In genomic region chr18:69071680-69072079, GRCh38 we compare ENCODE assay signal across 38 cellular contexts.
"Had no signal": no experiment of that assay in that cellular context is flagged by ENCODE, and none has a peak within 500 bp of the region (broad histone marks: within the 10 kb centered on the region; RNA-seq: fewer than 3 reads in every experiment).

No MANE protein-coding gene starts in this region.

- H3K36me3 Mint-ChIP-seq: activated CD4-positive, alpha-beta memory T cell treated with anti-CD3 and anti-CD28 coated beads for 36 hours; activated CD8-positive, alpha-beta memory T cell treated with anti-CD3 and anti-CD28 coated beads, Interleukin-2, amount 10 ng/mL, durations not matched to agents 7 days and 5 days; activated naive CD4-positive, alpha-beta T cell treated with anti-CD3 and anti-CD28 coated beads, Interleukin-2, amount 10 ng/mL, durations not matched to agents 7 days and 5 days; activated naive CD4-positive, alpha-beta T cell treated with anti-CD3 and anti-CD28 coated beads, Interleukin-2, amount 50 U/mL, for 24 hours; activated naive CD8-positive, alpha-beta T cell; activated naive CD8-positive, alpha-beta T cell treated with anti-CD3 and anti-CD28 coated beads, Interleukin-2, amount 10 ng/mL, durations not matched to agents 7 days and 5 days; brain had no signal

- H3K27me3 ChIP-seq: ascending aorta, cardiac muscle cell had no signal

- H3K27ac ChIP-seq: ascending aorta, cardiac muscle cell, VCaP had no signal

- ATAC-seq: activated CD8-positive, alpha-beta memory T cell treated with anti-CD3 and anti-CD28 coated beads, Interleukin-2, amount 10 ng/mL, durations not matched to agents 7 days and 5 days; activated CD8-positive, alpha-beta T cell treated with anti-CD3 and anti-CD28 coated beads for 36 hours; activated naive CD8-positive, alpha-beta T cell treated with anti-CD3 and anti-CD28 coated beads, Interleukin-2, amount 50 U/mL, for 24 hours had no signal

- H3K4me3 Mint-ChIP-seq: activated B cell treated with CpG ODN at 0.5 μM for 24 hours; activated CD4-positive, alpha-beta memory T cell treated with anti-CD3 and anti-CD28 coated beads for 36 hours; activated CD4-positive, alpha-beta T cell treated with anti-CD3 and anti-CD28 coated beads, Interleukin-2, amount 10 ng/mL, durations not matched to agents 24 days and 14 days; activated CD8-positive, alpha-beta memory T cell treated with anti-CD3 and anti-CD28 coated beads, Interleukin-2, amount 10 ng/mL, durations not matched to agents 7 days and 5 days; activated CD8-positive, alpha-beta T cell treated with anti-CD3 and anti-CD28 coated beads for 36 hours; activated naive CD4-positive, alpha-beta T cell treated with anti-CD3 and anti-CD28 coated beads, Interleukin-2, amount 10 ng/mL, durations not matched to agents 7 days and 5 days; activated naive CD4-positive, alpha-beta T cell treated with anti-CD3 and anti-CD28 coated beads, Interleukin-2, amount 50 U/mL, for 24 hours; activated naive CD8-positive, alpha-beta T cell; activated naive CD8-positive, alpha-beta T cell treated with anti-CD3 and anti-CD28 coated beads, Interleukin-2, amount 10 ng/mL, durations not matched to agents 7 days and 5 days; activated naive CD8-positive, alpha-beta T cell treated with anti-CD3 and anti-CD28 coated beads, Interleukin-2, amount 50 U/mL, for 24 hours; activated T-cell treated with anti-CD3 and anti-CD28 coated beads, Interleukin-2, amount 50 U/mL, for 24 hours; brain; central memory CD8-positive, alpha-beta T cell; T-helper 1 cell treated with Interleukin-12 subunit alpha and Interleukin-12 subunit beta and Interleukin-4 antibody, amounts not matched to agents 30 μg/mL and 1 μg/mL, for 36 hours; T-helper 2 cell treated with Interferon-gamma antibody and Interleukin-4, amounts not matched to agents 5 μg/mL and 100 μg/mL, for 36 hours had no signal

- H3K4me1 Mint-ChIP-seq: activated B cell treated with CpG ODN at 0.5 μM for 24 hours; activated CD4-positive, alpha-beta T cell treated with anti-CD3 and anti-CD28 coated beads, Interleukin-2, amount 10 ng/mL, durations not matched to agents 24 days and 14 days; activated CD8-positive, alpha-beta memory T cell treated with anti-CD3 and anti-CD28 coated beads, Interleukin-2, amount 10 ng/mL, durations not matched to agents 7 days and 5 days; activated naive CD4-positive, alpha-beta T cell treated with anti-CD3 and anti-CD28 coated beads, Interleukin-2, amount 10 ng/mL, durations not matched to agents 7 days and 5 days; activated naive CD4-positive, alpha-beta T cell treated with anti-CD3 and anti-CD28 coated beads, Interleukin-2, amount 50 U/mL, for 24 hours; activated naive CD8-positive, alpha-beta T cell treated with anti-CD3 and anti-CD28 coated beads, Interleukin-2, amount 10 ng/mL, durations not matched to agents 7 days and 5 days; activated naive CD8-positive, alpha-beta T cell treated with anti-CD3 and anti-CD28 coated beads, Interleukin-2, amount 50 U/mL, for 24 hours; brain; central memory CD8-positive, alpha-beta T cell had no signal

- H3K27me3 Mint-ChIP-seq: activated B cell treated with CpG ODN at 0.5 μM for 24 hours; activated CD4-positive, alpha-beta memory T cell treated with anti-CD3 and anti-CD28 coated beads for 36 hours; activated CD4-positive, alpha-beta T cell treated with anti-CD3 and anti-CD28 coated beads, Interleukin-2, amount 10 ng/mL, durations not matched to agents 24 days and 14 days; activated CD8-positive, alpha-beta memory T cell treated with anti-CD3 and anti-CD28 coated beads, Interleukin-2, amount 10 ng/mL, durations not matched to agents 7 days and 5 days; activated CD8-positive, alpha-beta T cell treated with anti-CD3 and anti-CD28 coated beads for 36 hours; activated naive CD4-positive, alpha-beta T cell treated with anti-CD3 and anti-CD28 coated beads, Interleukin-2, amount 10 ng/mL, durations not matched to agents 7 days and 5 days; activated naive CD4-positive, alpha-beta T cell treated with anti-CD3 and anti-CD28 coated beads, Interleukin-2, amount 50 U/mL, for 24 hours; activated naive CD8-positive, alpha-beta T cell; activated naive CD8-positive, alpha-beta T cell treated with anti-CD3 and anti-CD28 coated beads, Interleukin-2, amount 10 ng/mL, durations not matched to agents 7 days and 5 days; activated naive CD8-positive, alpha-beta T cell treated with anti-CD3 and anti-CD28 coated beads, Interleukin-2, amount 50 U/mL, for 24 hours; activated T-cell treated with anti-CD3 and anti-CD28 coated beads, Interleukin-2, amount 50 U/mL, for 24 hours; central memory CD8-positive, alpha-beta T cell had no signal

- H3K9me3 Mint-ChIP-seq: activated CD4-positive, alpha-beta memory T cell treated with anti-CD3 and anti-CD28 coated beads for 36 hours; activated CD4-positive, alpha-beta T cell treated with anti-CD3 and anti-CD28 coated beads, Interleukin-2, amount 10 ng/mL, durations not matched to agents 24 days and 14 days; activated CD8-positive, alpha-beta T cell treated with anti-CD3 and anti-CD28 coated beads for 36 hours; activated naive CD4-positive, alpha-beta T cell treated with anti-CD3 and anti-CD28 coated beads, Interleukin-2, amount 10 ng/mL, durations not matched to agents 7 days and 5 days; activated naive CD4-positive, alpha-beta T cell treated with anti-CD3 and anti-CD28 coated beads, Interleukin-2, amount 50 U/mL, for 24 hours; activated naive CD8-positive, alpha-beta T cell treated with anti-CD3 and anti-CD28 coated beads, Interleukin-2, amount 10 ng/mL, durations not matched to agents 7 days and 5 days; activated naive CD8-positive, alpha-beta T cell treated with anti-CD3 and anti-CD28 coated beads, Interleukin-2, amount 50 U/mL, for 24 hours; activated T-cell treated with anti-CD3 and anti-CD28 coated beads, Interleukin-2, amount 50 U/mL, for 24 hours; activated T-helper 2 cell treated with anti-CD3 and anti-CD28 coated beads, Interferon-gamma antibody, Interleukin-2, Interleukin-4, amounts not matched to agents 10 μg/mL and 5 μg/mL and 100 μg/mL, durations not matched to agents 14 hours and 24 hours and 36 hours; T-helper 1 cell treated with Interleukin-12 subunit alpha and Interleukin-12 subunit beta and Interleukin-4 antibody, amounts not matched to agents 30 μg/mL and 1 μg/mL, for 36 hours; T-helper 2 cell treated with Interferon-gamma antibody and Interleukin-4, amounts not matched to agents 5 μg/mL and 100 μg/mL, for 36 hours had no signal

- H3K9me3 ChIP-seq: ascending aorta had no signal

- H3K27ac Mint-ChIP-seq: activated B cell treated with CpG ODN at 0.5 μM for 24 hours; activated CD4-positive, alpha-beta memory T cell treated with anti-CD3 and anti-CD28 coated beads for 36 hours; activated CD4-positive, alpha-beta T cell treated with anti-CD3 and anti-CD28 coated beads, Interleukin-2, amount 10 ng/mL, durations not matched to agents 24 days and 14 days; activated CD8-positive, alpha-beta memory T cell treated with anti-CD3 and anti-CD28 coated beads, Interleukin-2, amount 10 ng/mL, durations not matched to agents 7 days and 5 days; activated CD8-positive, alpha-beta T cell treated with anti-CD3 and anti-CD28 coated beads for 36 hours; activated naive CD4-positive, alpha-beta T cell treated with anti-CD3 and anti-CD28 coated beads, Interleukin-2, amount 10 ng/mL, durations not matched to agents 7 days and 5 days; activated naive CD4-positive, alpha-beta T cell treated with anti-CD3 and anti-CD28 coated beads, Interleukin-2, amount 50 U/mL, for 24 hours; activated naive CD8-positive, alpha-beta T cell; activated naive CD8-positive, alpha-beta T cell treated with anti-CD3 and anti-CD28 coated beads, Interleukin-2, amount 10 ng/mL, durations not matched to agents 7 days and 5 days; activated naive CD8-positive, alpha-beta T cell treated with anti-CD3 and anti-CD28 coated beads, Interleukin-2, amount 50 U/mL, for 24 hours; activated T-cell treated with anti-CD3 and anti-CD28 coated beads, Interleukin-2, amount 50 U/mL, for 24 hours; activated T-helper 2 cell treated with anti-CD3 and anti-CD28 coated beads, Interferon-gamma antibody, Interleukin-2, Interleukin-4, amounts not matched to agents 10 μg/mL and 5 μg/mL and 100 μg/mL, durations not matched to agents 14 hours and 24 hours and 36 hours; brain; T-helper 1 cell treated with Interleukin-12 subunit alpha and Interleukin-12 subunit beta and Interleukin-4 antibody, amounts not matched to agents 30 μg/mL and 1 μg/mL, for 36 hours; T-helper 2 cell treated with Interferon-gamma antibody and Interleukin-4, amounts not matched to agents 5 μg/mL and 100 μg/mL, for 36 hours had no signal

- DNase-seq: activated B cell treated with CpG ODN at 0.5 μM for 24 hours; activated CD4-positive, alpha-beta memory T cell treated with anti-CD3 and anti-CD28 coated beads for 36 hours; activated CD4-positive, alpha-beta T cell treated with anti-CD3 and anti-CD28 coated beads for 4 hours; activated CD4-positive, alpha-beta T cell treated with anti-CD3 and anti-CD28 coated beads, Interleukin-2, amount 10 ng/mL, durations not matched to agents 24 days and 14 days; activated CD4-positive, alpha-beta T cell treated with anti-CD3 and anti-CD28 coated beads, Interleukin-2, amount 50 U/mL, for 1 hour; activated CD4-positive, alpha-beta T cell treated with anti-CD3 and anti-CD28 coated beads, Interleukin-2, amount 50 U/mL, for 4 hours; activated CD4-positive, CD25-positive, alpha-beta regulatory T cell treated with anti-CD3 and anti-CD28 coated beads, Interleukin-2, amount 50 U/mL, for 72 hours; activated CD8-positive, alpha-beta memory T cell treated with anti-CD3 and anti-CD28 coated beads for 24 hours; activated CD8-positive, alpha-beta memory T cell treated with anti-CD3 and anti-CD28 coated beads, Interleukin-2, amount 10 ng/mL, durations not matched to agents 7 days and 5 days; activated CD8-positive, alpha-beta memory T cell treated with anti-CD3 and anti-CD28 coated beads, Interleukin-2, amount 50 U/mL, for 48 hours; activated CD8-positive, alpha-beta T cell treated with anti-CD3 and anti-CD28 coated beads for 36 hours; activated effector memory CD4-positive, alpha-beta T cell treated with Interleukin-2 at 50 U/mL for 16 hours; activated gamma-delta T cell; activated naive CD4-positive, alpha-beta T cell treated with anti-CD3 and anti-CD28 coated beads, Interleukin-2, amount 10 ng/mL, durations not matched to agents 7 days and 5 days; activated naive CD4-positive, alpha-beta T cell treated with Interleukin-2 at 50 U/mL for 16 hours; activated naive CD8-positive, alpha-beta T cell treated with anti-CD3 and anti-CD28 coated beads, Interleukin-2, amount 10 ng/mL, durations not matched to agents 7 days and 5 days; activated naive CD8-positive, alpha-beta T cell treated with anti-CD3 and anti-CD28 coated beads, Interleukin-2, amount 50 U/mL, for 24 hours; activated T-cell treated with anti-CD3 and anti-CD28 coated beads, Interleukin-2, amount 50 U/mL, for 24 hours; activated T-cell treated with anti-CD3 and anti-CD28 coated beads, Interleukin-2, amount 50 U/mL, for 48 hours; amygdala; anterior cingulate cortex; caudate nucleus; cerebellar nuclear complex; T-helper 1 cell; T-helper 2 cell; T-helper 9 cell had no signal

- H3K36me3 ChIP-seq: ascending aorta, cardiac muscle cell had no signal

- FAIRE-seq: bronchial epithelial cell, TTC549 had no signal

- H3K4me1 ChIP-seq: ascending aorta had no signal

- H3K4me3 ChIP-seq: ascending aorta, cardiac muscle cell had no signal
